In genomic region chr7:142176901-142177300, GRCh38 we compare ENCODE assay signal across 19 cellular contexts.
A peak's percentile ranks its signal among the peaks of the same experiment; 100 is the strongest.
DNase-seq lines count a peak whose midpoint lies in the region; ATAC-seq, FAIRE-seq and TF ChIP-seq lines count a peak whose summit lies in the region.
"Had no signal": no experiment of that assay in that cellular context is flagged by ENCODE, and none has a peak within 500 bp of the region (broad histone marks: within the 10 kb centered on the region; RNA-seq: fewer than 3 reads in every experiment).

No MANE protein-coding gene starts in this region.

- no peak for TF ChIP-seq CTCF in HepG2 (CRISPR knock-in tag; IDR thresholded peaks at IDR 0.05)
- TF ChIP-seq CTCF in right lobe of liver (IDR thresholded peaks at IDR 0.05), result no peak
- no peak for TF ChIP-seq CTCF in upper lobe of right lung (IDR thresholded peaks at IDR 0.05)

- intact Hi-C loops in HepG2 (cut with micrococcal nuclease; ENCODE audit: unreplicated experiment) (no loop called here), right lobe of liver (cut with DNase I) (no loop called here), upper lobe of right lung (cut with DNase I) (no loop called here)

- POLR2A ChIA-PET in HepG2 (lab: Yijun Ruan, JAX), result no interaction called here

- no peak overlapping the region for H3K9ac ChIP-seq in HepG2 (ENCODE audit: insufficient read depth, low read depth, low read length)
- H3K9ac ChIP-seq: BLaER1 had no signal

- in situ Hi-C loops in HepG2 (cut with HindIII; ENCODE audit: extremely low pct_ligation_motif_present, low pct_unique_long_range_greater_than_20kb), result no loop called here

- H3K4me3 ChIP-seq in HepG2 (replicated peaks in 1 of 3; ENCODE audit: insufficient read depth in 1 of 3, low read depth in 2 of 3, low read length in 3 of 3) (no peak overlapping the region), right lobe of liver (no peak overlapping the region), SJCRH30 (no peak overlapping the region), upper lobe of right lung (no peak overlapping the region)
- H3K4me3 ChIP-seq: BLaER1 had no signal

- TF ChIP-seq POLR2A in HepG2 (IDR thresholded peaks at IDR 0.05; ENCODE audit: insufficient read depth in 1 of 2, low read depth in 2 of 2, low read length in 2 of 2) (no peak), right lobe of liver (IDR thresholded peaks at IDR 0.05) (no peak)

- H2AFZ ChIP-seq in HepG2 (ENCODE audit: low read length), result no peak overlapping the region

- H3K9me3 ChIP-seq in HepG2 (ENCODE audit: low read length) (no peaks in the 10 kb centered on the region), right lobe of liver (no peaks in the 10 kb centered on the region), SJCRH30 (replicated peaks) (no peaks in the 10 kb centered on the region; the same call in 1 of the 2 replicates), upper lobe of right lung (no peaks in the 10 kb centered on the region)
- H3K9me3 ChIP-seq: BLaER1 had no signal

- ATAC-seq in HepG2 (no peak), right lobe of liver (no peak), GM18519 (IDR thresholded peaks at IDR 0.05; ENCODE audit: low FRiP score, unreplicated experiment) (no peak), upper lobe of right lung (no peak)

- DNase-seq in HepG2 (ENCODE audit: low spot score) (no peak), right lobe of liver (no peak), SJCRH30 (no peak), frontal cortex (ENCODE audit: low spot score in 2 of 2) (no peak), cortex of kidney (lab: John Stamatoyannopoulos, UW) (no peak), upper lobe of right lung (no peak)
- DNase-seq: CD4-positive, alpha-beta memory T cell; DMS153; GDM1; HCEC 1CT; KBM-7; NCI-H1092 treated with DMSO at 0.1 percent for 48 hours; NCI-H146; NCI-H2029 treated with DMSO at 0.1 percent for 48 hours; NCI-H446 treated with DMSO at 0.1 percent for 48 hours; NCI-H69; SHP77 had no signal

- BruUV-seq in HepG2 (replicated peaks; lab: Mats Ljungman, UMichigan), result no TSS peak

- no peaks in the 10 kb centered on the region for H3K36me3 ChIP-seq in HepG2 (replicated peaks in 1 of 2; ENCODE audit: control insufficient read depth in 1 of 2, insufficient read depth in 2 of 2, low read length in 2 of 2)
- no peaks in the 10 kb centered on the region for H3K36me3 ChIP-seq in right lobe of liver
- no peaks in the 10 kb centered on the region for H3K36me3 ChIP-seq in SJCRH30
- H3K36me3 ChIP-seq in upper lobe of right lung, result no peaks in the 10 kb centered on the region
- H3K36me3 ChIP-seq: BLaER1 had no signal

- H3K27me3 ChIP-seq in HepG2 (ENCODE audit: control insufficient read depth in 1 of 2, insufficient read depth in 2 of 2, low read length in 2 of 2) (no peaks in the 10 kb centered on the region), right lobe of liver (no peaks in the 10 kb centered on the region), SJCRH30 (no peaks in the 10 kb centered on the region), upper lobe of right lung (no peaks in the 10 kb centered on the region)
- H3K27me3 ChIP-seq: BLaER1 had no signal

- H3K4me2 ChIP-seq in HepG2 (ENCODE audit: low read depth, low read length), result no peak overlapping the region
- H3K4me2 ChIP-seq: BLaER1 had no signal

- no peak for FAIRE-seq in HepG2 (lab: Jason Lieb, UNC)
- peak; percentile 37 for FAIRE-seq in frontal cortex (lab: Jason Lieb, UNC)

- no peaks in the 10 kb centered on the region for H4K20me1 ChIP-seq in HepG2 (ENCODE audit: insufficient read depth, low read length)
- H4K20me1 ChIP-seq: BLaER1 had no signal

- TF ChIP-seq EP300 in HepG2 (IDR thresholded peaks at IDR 0.05; ENCODE audit: low read depth in 2 of 2, low read length in 2 of 2), result no peak
- TF ChIP-seq EP300 in HepG2 (CRISPR knock-in tag; IDR thresholded peaks at IDR 0.05; ENCODE audit: borderline replicate concordance), result no peak

- 3% methylated on average over 1 of the region's 1 CpG for WGBS in HepG2 (ENCODE audit: low lambda C conversion rate)
- 54% methylated on average over 1 of the region's 1 CpG for WGBS in right lobe of liver (ENCODE audit: insufficient coverage, low coverage, low lambda C conversion rate, missing lambda C conversion rate)

- H3K4me1 ChIP-seq in HepG2 (ENCODE audit: insufficient read depth, low read length) (no peaks in the 10 kb centered on the region), right lobe of liver (no peaks in the 10 kb centered on the region), SJCRH30 (peaks cover 42% of the 10 kb centered on the region), upper lobe of right lung (no peaks in the 10 kb centered on the region)
- H3K4me1 ChIP-seq: BLaER1 had no signal

- H3K79me2 ChIP-seq in HepG2 (ENCODE audit: insufficient read depth, low read length), result no peaks in the 10 kb centered on the region

- H3K27ac ChIP-seq in HepG2 (ENCODE audit: extremely low read length, insufficient read depth, low read length) (no peak overlapping the region), right lobe of liver (no peak overlapping the region), SJCRH30 (peak overlapping the region; percentile 60), upper lobe of right lung (no peak overlapping the region)
- H3K27ac ChIP-seq: BLaER1 had no signal

- no peak for TF ChIP-seq RAD21 in HepG2 (CRISPR knock-in tag; IDR thresholded peaks at IDR 0.05)

- CTCF ChIA-PET in HepG2 (lab: Yijun Ruan, JAX; ENCODE audit: low intra/inter-chr PET ratio, low total read pairs), result no interaction called here

TF ChIP-seq in HepG2, 621 proteins besides CTCF, POLR2A, EP300 and RAD21:
- TF ChIP-seq CEBPB (IDR thresholded peaks at IDR 0.05; ENCODE audit: borderline replicate concordance, low read depth, low read length) (0 out of 2 replicates have a peak, but pooled peaks have one; percentile 0), ATM (IDR thresholded peaks at IDR 0.05; ENCODE audit: borderline replicate concordance) (no peak)
TF ChIP-seq in HepG2: peak in this region for 1.
